In the genomic region with DNA sequence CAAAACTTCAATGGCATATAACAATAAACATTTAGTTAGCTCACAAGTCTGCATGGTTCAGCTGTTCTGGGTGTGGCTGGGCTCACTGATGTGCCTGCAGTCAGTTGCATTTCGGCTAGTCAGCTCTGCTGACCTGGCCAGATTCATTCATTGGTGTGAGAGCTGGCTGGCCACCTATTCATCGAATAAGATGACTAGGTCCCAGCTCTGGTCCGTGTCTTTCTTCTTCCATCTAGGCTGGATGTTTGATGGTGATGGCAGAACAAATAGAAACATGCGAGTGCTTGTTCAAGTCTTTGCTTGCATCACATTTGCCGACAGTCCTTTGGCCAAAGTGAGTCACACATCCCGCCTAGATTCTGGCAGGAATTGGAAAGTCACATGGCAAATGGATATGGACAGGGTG, we compare ENCODE assay signal across 26 cellular contexts.
DNase-seq lines count a peak whose midpoint lies in the region; ATAC-seq and TF ChIP-seq lines count a peak whose summit lies in the region.
"Had no signal": no experiment of that assay in that cellular context is flagged by ENCODE, and none has a peak within 500 bp of the region (broad histone marks: within the 10 kb centered on the region; RNA-seq: fewer than 3 reads in every experiment).

No MANE protein-coding gene starts in this region.

- dilution Hi-C loops in mammary epithelial cell (cut with HindIII; ENCODE audit: low sequenced_read_pairs), result no loop called here

- H3K27me3 ChIP-seq in MG63 (no peaks in the 10 kb centered on the region), mammary epithelial cell (ENCODE audit: insufficient read depth, low read length) (no peaks in the 10 kb centered on the region), foreskin keratinocyte (no peaks in the 10 kb centered on the region), heart right ventricle (peaks cover 0 to 30% (median 0%) of the 10 kb centered on the region in 7 donors), lower lobe of right lung (ENCODE audit: low read depth) (no peaks in the 10 kb centered on the region)
- H3K27me3 ChIP-seq: BLaER1 treated with 17β-estradiol and CSF1 and Interleukin-3, amounts not matched to agents 10 nM and 100 nM; transverse colon had no signal

- H3K36me3 ChIP-seq in MG63, result no peaks in the 10 kb centered on the region
- no peaks in the 10 kb centered on the region for H3K36me3 ChIP-seq in mammary epithelial cell (ENCODE audit: insufficient read depth, low read length)
- H3K36me3 ChIP-seq in heart right ventricle, result no peaks in the 10 kb centered on the region
- no peaks in the 10 kb centered on the region for H3K36me3 ChIP-seq in lower lobe of right lung
- H3K36me3 ChIP-seq: BLaER1 treated with 17β-estradiol and CSF1 and Interleukin-3, amounts not matched to agents 10 nM and 100 nM; esophagus muscularis mucosa; transverse colon had no signal

- TF ChIP-seq CTCF in AG10803 (conservative IDR thresholded peaks at IDR 0.05; ENCODE audit: low read length), result no peak
- no peak for TF ChIP-seq CTCF in mammary epithelial cell (conservative IDR thresholded peaks at IDR 0.05 in 1 of 2, IDR thresholded peaks at IDR 0.05 in 1 of 2; ENCODE audit: extremely low read depth in 1 of 2, insufficient read depth in 1 of 2, low read depth in 1 of 2, low read length in 2 of 2)
- no peak for TF ChIP-seq CTCF in foreskin keratinocyte (conservative IDR thresholded peaks at IDR 0.05)
- TF ChIP-seq CTCF in heart right ventricle (IDR thresholded peaks at IDR 0.05), result no peak
- TF ChIP-seq CTCF in lower lobe of right lung (IDR thresholded peaks at IDR 0.05), result no peak

- H3K79me2 ChIP-seq in mammary epithelial cell (ENCODE audit: insufficient read depth, low read length), result no peaks in the 10 kb centered on the region
- H3K79me2 ChIP-seq: parathyroid adenoma had no signal

- peak; percentile 76 for ATAC-seq in foreskin keratinocyte
- ATAC-seq in heart right ventricle, result no peak
- ATAC-seq in left ventricle myocardium superior, result no peak
- ATAC-seq in lower lobe of right lung, result no peak
- ATAC-seq: GM23338, left colon, mucosa of descending colon, sciatic nerve, T-cell had no signal

- peak overlapping the region; percentile 77 for H3K27ac ChIP-seq in mammary epithelial cell (ENCODE audit: insufficient read depth, low read depth, low read length)
- peak overlapping the region; percentile 1 for H3K27ac ChIP-seq in foreskin keratinocyte
- no peak overlapping the region for H3K27ac ChIP-seq in heart right ventricle
- H3K27ac ChIP-seq in lower lobe of right lung, result no peak overlapping the region
- H3K27ac ChIP-seq: BLaER1 treated with 17β-estradiol and CSF1 and Interleukin-3, amounts not matched to agents 10 nM and 100 nM; esophagus muscularis mucosa; parathyroid adenoma; transverse colon had no signal

- no peaks in the 10 kb centered on the region for H3K9me3 ChIP-seq in MG63
- no peaks in the 10 kb centered on the region for H3K9me3 ChIP-seq in mammary epithelial cell (replicated peaks; ENCODE audit: insufficient read depth, low read length)
- H3K9me3 ChIP-seq in heart right ventricle, result no peaks in the 10 kb centered on the region
- H3K9me3 ChIP-seq in lower lobe of right lung, result no peaks in the 10 kb centered on the region
- H3K9me3 ChIP-seq: BLaER1 treated with 17β-estradiol and CSF1 and Interleukin-3, amounts not matched to agents 10 nM and 100 nM; esophagus muscularis mucosa; mucosa of descending colon; transverse colon had no signal

- WGBS in mammary epithelial cell (ENCODE audit: low coverage, missing lambda C conversion rate), result 0% methylated on average over 5 of the region's 6 CpGs
- 81 to 88% methylated on average over 6 of the region's 6 CpGs for whole genome bisulfite sequencing in heart right ventricle, 2 donors

- H4K20me1 ChIP-seq in mammary epithelial cell (ENCODE audit: insufficient read depth, low read length), result no peaks in the 10 kb centered on the region
- H4K20me1 ChIP-seq: BLaER1 treated with 17β-estradiol and CSF1 and Interleukin-3, amounts not matched to agents 10 nM and 100 nM had no signal

- BruUV-seq in mammary epithelial cell (replicated peaks; lab: Mats Ljungman, UMichigan), result no TSS peak

- H3K4me3 ChIP-seq in AG10803 (ENCODE audit: low read length) (no peak overlapping the region), MG63 (peak overlapping the region; percentile 6; the same call in 1 of the 2 replicates), mammary epithelial cell (replicated peaks in 1 of 3; ENCODE audit: insufficient read depth in 1 of 3, low read depth in 2 of 3, low read length in 3 of 3) (peak overlapping the region in 1 of 3 experiments; percentile 10), heart right ventricle (no peak overlapping the region), lower lobe of right lung (no peak overlapping the region)
- H3K4me3 ChIP-seq: BLaER1 treated with 17β-estradiol and CSF1 and Interleukin-3, amounts not matched to agents 10 nM and 100 nM; esophagus muscularis mucosa; GM23338; mucosa of descending colon; transverse colon had no signal

- DNase-seq in AG10803 (ENCODE audit: low read depth) (peak; percentile 11), MG63 (peak; percentile 81), mammary epithelial cell (peak; percentile 97), foreskin keratinocyte (peak; percentile 89 to 95), heart right ventricle (no peak), left ventricle myocardium superior (no peak), epidermal melanocyte (ENCODE audit: insufficient read length, low spot score) (no peak), lower lobe of right lung (no peak)
- DNase-seq: ACHN; activated CD4-positive, alpha-beta T cell treated with anti-CD3 and anti-CD28 coated beads for 4 hours; activated naive CD4-positive, alpha-beta T cell treated with anti-CD3 and anti-CD28 coated beads, Interleukin-2, amount 50 U/mL, for 16 hours; Calu3; left colon; mucosa of descending colon; NCI-H187; NCI-H774; nephron progenitor cell; SHP77; stimulated activated CD8-positive, alpha-beta memory T cell treated with anti-CD3 and anti-CD28 coated beads, Interleukin-4, amount 100 ng/mL, for 48 hours; T-cell; transverse colon had no signal

- in situ Hi-C loops in mammary epithelial cell (cut with MboI; ENCODE audit: low sequenced_read_pairs in 2 of 2), result no loop called here

- CTCF ChIA-PET in mammary epithelial cell (lab: Charles Lee; ENCODE audit: low non-redundant PET), result no interaction called here

- no peak overlapping the region for H3K9ac ChIP-seq in mammary epithelial cell (ENCODE audit: insufficient read depth, low read length)
- H3K9ac ChIP-seq: BLaER1 treated with 17β-estradiol and CSF1 and Interleukin-3, amounts not matched to agents 10 nM and 100 nM; parathyroid adenoma had no signal

- peaks cover 25% of the 10 kb centered on the region for H3K4me1 ChIP-seq in mammary epithelial cell (ENCODE audit: insufficient read depth, low read length)
- H3K4me1 ChIP-seq in foreskin keratinocyte, result peaks cover 14% of the 10 kb centered on the region
- no peaks in the 10 kb centered on the region for H3K4me1 ChIP-seq in heart right ventricle
- no peaks in the 10 kb centered on the region for H3K4me1 ChIP-seq in lower lobe of right lung
- H3K4me1 ChIP-seq: BLaER1 treated with 17β-estradiol and CSF1 and Interleukin-3, amounts not matched to agents 10 nM and 100 nM; esophagus muscularis mucosa; parathyroid adenoma; transverse colon had no signal

- intact Hi-C loops in mammary epithelial cell (cut with micrococcal nuclease) (loop anchor here (2.0 kb wide), 1 partner anchor 22 kb away; a partner anchor contains a TSS), heart right ventricle (cut with DNase I) (no loop called here), left ventricle myocardium superior (cut with micrococcal nuclease) (no loop called here), lower lobe of right lung (cut with DNase I) (no loop called here)

- H2AFZ ChIP-seq in mammary epithelial cell (ENCODE audit: low read depth, low read length), result peak overlapping the region; percentile 19
- H2AFZ ChIP-seq: GM23338, parathyroid adenoma had no signal

- peak overlapping the region; percentile 57 for H3K4me2 ChIP-seq in mammary epithelial cell (ENCODE audit: insufficient read depth, low read depth, low read length)
- H3K4me2 ChIP-seq: BLaER1 treated with 17β-estradiol and CSF1 and Interleukin-3, amounts not matched to agents 10 nM and 100 nM; GM23338 had no signal

Comparison
In these comparisons a context has a peak if more than half of its experiments do, and no peak if none do; other contexts are left out.
1. DNase-seq: peak in AG10803 (single experiment), MG63 (single experiment), mammary epithelial cell (single experiment) and foreskin keratinocyte (2 of 2); none in heart right ventricle (0 of 2), left ventricle myocardium superior (single experiment), epidermal melanocyte (single experiment) and lower lobe of right lung (single experiment).
2. H3K27ac ChIP-seq: peak in mammary epithelial cell (single experiment) and foreskin keratinocyte (single experiment); none in heart right ventricle (0 of 10) and lower lobe of right lung (single experiment).